8 cellular contexts compared by ENCODE assay signal in genomic region chrX:45322382-45322781, GRCh38.
DNase-seq lines count a peak whose midpoint lies in the region; ATAC-seq and TF ChIP-seq lines count a peak whose summit lies in the region.

No MANE protein-coding gene starts in this region.

- no peak overlapping the region for H3K27ac ChIP-seq in hepatocyte

- no peaks in the 10 kb centered on the region for H3K79me2 ChIP-seq in hepatocyte

- H3K4me2 ChIP-seq in hepatocyte, result no peak overlapping the region

- H3K9me3 ChIP-seq in hepatocyte (ENCODE audit: low read depth), result no peaks in the 10 kb centered on the region

- no peaks in the 10 kb centered on the region for H3K4me1 ChIP-seq in hepatocyte (ENCODE audit: insufficient read depth)

- no peaks in the 10 kb centered on the region for H3K9me3 Mint-ChIP-seq in activated CD8-positive, alpha-beta T cell treated with anti-CD3 and anti-CD28 coated beads, Interleukin-2, amount 10 ng/mL, durations not matched to agents 7 days and 5 days (ENCODE audit: insufficient read depth)
- H3K9me3 Mint-ChIP-seq in stimulated activated naive CD8-positive, alpha-beta T cell treated with anti-CD3 and anti-CD28 coated beads, Interleukin-15, amount 100 ng/mL, for 72 hours, result no peaks in the 10 kb centered on the region
- no peaks in the 10 kb centered on the region for H3K9me3 Mint-ChIP-seq in activated naive CD8-positive, alpha-beta T cell treated with anti-CD3 and anti-CD28 coated beads for 36 hours

- H3K27me3 Mint-ChIP-seq in activated CD8-positive, alpha-beta T cell treated with anti-CD3 and anti-CD28 coated beads, Interleukin-2, amount 10 ng/mL, durations not matched to agents 7 days and 5 days (ENCODE audit: low read depth), result peaks cover 10% of the 10 kb centered on the region
- peaks cover 7% of the 10 kb centered on the region for H3K27me3 Mint-ChIP-seq in stimulated activated naive CD8-positive, alpha-beta T cell treated with anti-CD3 and anti-CD28 coated beads, Interleukin-15, amount 100 ng/mL, for 72 hours
- peaks cover 16% of the 10 kb centered on the region for H3K27me3 Mint-ChIP-seq in activated naive CD8-positive, alpha-beta T cell treated with anti-CD3 and anti-CD28 coated beads for 36 hours

- H3K36me3 ChIP-seq in BJ (ENCODE audit: control insufficient read depth, insufficient read depth, low read length) (no peaks in the 10 kb centered on the region), hepatocyte (replicated peaks; ENCODE audit: insufficient read depth, low read depth) (no peaks in the 10 kb centered on the region)

- H3K4me3 ChIP-seq in BJ (ENCODE audit: low read depth, low read length) (no peak overlapping the region), hepatocyte (no peak overlapping the region)

- no peak overlapping the region for H2AFZ ChIP-seq in hepatocyte

- H3K4me1 Mint-ChIP-seq in activated CD8-positive, alpha-beta T cell treated with anti-CD3 and anti-CD28 coated beads, Interleukin-2, amount 10 ng/mL, durations not matched to agents 7 days and 5 days (ENCODE audit: low read depth), result no peaks in the 10 kb centered on the region
- H3K4me1 Mint-ChIP-seq in stimulated activated naive CD8-positive, alpha-beta T cell treated with anti-CD3 and anti-CD28 coated beads, Interleukin-15, amount 100 ng/mL, for 72 hours, result no peaks in the 10 kb centered on the region
- H3K4me1 Mint-ChIP-seq in activated naive CD8-positive, alpha-beta T cell treated with anti-CD3 and anti-CD28 coated beads for 36 hours, result no peaks in the 10 kb centered on the region

- no peak overlapping the region for H3K4me3 Mint-ChIP-seq in activated CD8-positive, alpha-beta T cell treated with anti-CD3 and anti-CD28 coated beads, Interleukin-2, amount 10 ng/mL, durations not matched to agents 7 days and 5 days
- H3K4me3 Mint-ChIP-seq in stimulated activated naive CD8-positive, alpha-beta T cell treated with anti-CD3 and anti-CD28 coated beads, Interleukin-15, amount 100 ng/mL, for 72 hours, result no peak overlapping the region
- H3K4me3 Mint-ChIP-seq in activated naive CD8-positive, alpha-beta T cell treated with anti-CD3 and anti-CD28 coated beads for 36 hours, result no peak overlapping the region

- POLR2A ChIA-PET in BJ (lab: Charles Lee), result no interaction called here
- POLR2A ChIA-PET in activated CD8-positive, alpha-beta T cell treated with anti-CD3 and anti-CD28 coated beads, Interleukin-2, amount 10 ng/mL, durations not matched to agents 7 days and 5 days (lab: Charles Lee), result no interaction called here

- 3% methylated on average over 2 of the region's 2 CpGs for WGBS in hepatocyte (ENCODE audit: low lambda C conversion rate, missing lambda C conversion rate)

- CTCF ChIA-PET in BJ (lab: Yijun Ruan, JAX), result interaction anchor here (0.6 to 1.7 kb wide), 17 partner anchors 12 to 1086 kb away, joined by 3 to 7 read pairs (median 3); no protein-coding TSS in a partner anchor
- CTCF ChIA-PET in activated CD8-positive, alpha-beta T cell treated with anti-CD3 and anti-CD28 coated beads, Interleukin-2, amount 10 ng/mL, durations not matched to agents 7 days and 5 days (lab: Charles Lee), result interaction anchor here (0.6 to 0.8 kb wide), 2 partner anchors 428 to 447 kb away, joined by 3 read pairs; no protein-coding TSS in a partner anchor

- no peaks in the 10 kb centered on the region for H4K20me1 ChIP-seq in hepatocyte (ENCODE audit: insufficient read depth, poor library complexity, severe bottlenecking)

- H3K27ac Mint-ChIP-seq in activated CD8-positive, alpha-beta T cell treated with anti-CD3 and anti-CD28 coated beads, Interleukin-2, amount 10 ng/mL, durations not matched to agents 7 days and 5 days, result no peak overlapping the region
- H3K27ac Mint-ChIP-seq in stimulated activated naive CD8-positive, alpha-beta T cell treated with anti-CD3 and anti-CD28 coated beads, Interleukin-15, amount 100 ng/mL, for 72 hours, result no peak overlapping the region
- no peak overlapping the region for H3K27ac Mint-ChIP-seq in activated naive CD8-positive, alpha-beta T cell treated with anti-CD3 and anti-CD28 coated beads for 36 hours

- TF ChIP-seq CTCF in BJ (IDR thresholded peaks at IDR 0.05; ENCODE audit: insufficient read depth, low read depth, low read length) (peak; percentile 51), hepatocyte (IDR thresholded peaks at IDR 0.05; ENCODE audit: poor library complexity) (peak; percentile 67)

- no peak for ATAC-seq in activated CD8-positive, alpha-beta T cell treated with anti-CD3 and anti-CD28 coated beads, Interleukin-2, amount 10 ng/mL, durations not matched to agents 7 days and 5 days
- no peak for ATAC-seq in stimulated activated naive CD8-positive, alpha-beta T cell treated with anti-CD3 and anti-CD28 coated beads, Interleukin-15, amount 100 ng/mL, for 72 hours

- no peak for DNase-seq in BJ (ENCODE audit: low read depth)
- DNase-seq in HT-29 (ENCODE audit: low spot score), result peak; percentile 87
- DNase-seq in activated CD8-positive, alpha-beta T cell treated with anti-CD3 and anti-CD28 coated beads, Interleukin-2, amount 10 ng/mL, durations not matched to agents 7 days and 5 days, result peak; percentile 20
- DNase-seq in hepatocyte (ENCODE audit: low spot score), result peak; percentile 64
- peak; percentile 54 for DNase-seq in smooth muscle cell of the brain vasculature (ENCODE audit: low read depth, low spot score)
- no peak for DNase-seq in GM19240 (ENCODE audit: insufficient read length, low spot score)
- DNase-seq in stimulated activated naive CD8-positive, alpha-beta T cell treated with anti-CD3 and anti-CD28 coated beads, Interleukin-15, amount 100 ng/mL, for 72 hours, result no peak
- DNase-seq in activated naive CD8-positive, alpha-beta T cell treated with anti-CD3 and anti-CD28 coated beads for 36 hours, result no peak

- H3K36me3 Mint-ChIP-seq in activated CD8-positive, alpha-beta T cell treated with anti-CD3 and anti-CD28 coated beads, Interleukin-2, amount 10 ng/mL, durations not matched to agents 7 days and 5 days (ENCODE audit: low read depth), result no peaks in the 10 kb centered on the region
- H3K36me3 Mint-ChIP-seq in activated naive CD8-positive, alpha-beta T cell treated with anti-CD3 and anti-CD28 coated beads for 36 hours, result no peaks in the 10 kb centered on the region

- H3K27me3 ChIP-seq in BJ (ENCODE audit: control insufficient read depth, insufficient read depth, low read length) (no peaks in the 10 kb centered on the region), hepatocyte (no peaks in the 10 kb centered on the region)

- H3K9me2 ChIP-seq in hepatocyte (replicated peaks; ENCODE audit: insufficient read depth), result no peaks in the 10 kb centered on the region

Comparison
In these comparisons a context has a peak if more than half of its experiments do, and no peak if none do; other contexts are left out.
1. DNase-seq: peak in HT-29 (single experiment), activated CD8-positive, alpha-beta T cell treated with anti-CD3 and anti-CD28 coated beads, Interleukin-2, amount 10 ng/mL, durations not matched to agents 7 days and 5 days (single experiment), hepatocyte (single experiment) and smooth muscle cell of the brain vasculature (single experiment); none in BJ (single experiment), GM19240 (single experiment), stimulated activated naive CD8-positive, alpha-beta T cell treated with anti-CD3 and anti-CD28 coated beads, Interleukin-15, amount 100 ng/mL, for 72 hours (0 of 2) and activated naive CD8-positive, alpha-beta T cell treated with anti-CD3 and anti-CD28 coated beads for 36 hours (single experiment).